Comparison of ENCODE assay signal across 17 cellular contexts in the genomic region with DNA sequence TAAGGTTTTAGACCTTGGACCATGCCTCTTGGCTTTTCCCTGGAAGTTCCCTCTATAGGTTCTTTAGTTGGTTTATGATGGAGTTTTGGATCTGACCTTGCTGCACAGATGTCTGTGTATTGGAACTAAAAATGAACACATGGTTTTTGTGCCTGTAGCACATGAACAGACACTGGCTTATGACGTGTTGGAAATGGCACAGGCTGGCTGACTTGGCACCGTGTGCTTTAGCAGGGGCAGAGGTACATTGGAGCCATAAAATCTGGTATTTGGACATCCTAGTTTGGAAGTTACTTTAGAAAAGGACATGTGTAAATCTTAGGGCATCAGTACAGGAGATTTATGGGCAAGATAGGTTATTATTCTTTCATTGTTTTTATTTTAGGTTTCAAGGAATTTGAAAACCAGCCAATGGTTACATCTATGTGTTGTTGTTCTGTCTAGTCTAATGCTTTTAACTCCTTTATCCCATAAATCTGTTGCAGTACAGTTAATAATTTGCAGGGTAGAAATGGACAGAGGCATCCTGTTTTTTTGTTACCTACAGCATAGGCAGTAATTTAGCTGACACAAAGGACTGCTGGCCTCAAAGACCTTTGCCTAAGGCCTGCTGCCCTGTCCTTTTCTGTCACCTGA. TPM values are rescaled to one million over a fixed set of nuclear protein-coding genes. Genes with fewer than 3 reads are reported as not detected.
DNase-seq lines count a peak whose midpoint lies in the region; ATAC-seq and TF ChIP-seq lines count a peak whose summit lies in the region.
"Had no signal": no experiment of that assay in that cellular context is flagged by ENCODE, and none has a peak within 500 bp of the region (broad histone marks: within the 10 kb centered on the region; RNA-seq: fewer than 3 reads in every experiment).

No MANE protein-coding gene starts in this region.

- DNase-seq in DMS 273 (lab: John Stamatoyannopoulos, UW; ENCODE audit: unreplicated experiment) = peak; percentile 77
- no peak for DNase-seq in Panc1 (ENCODE audit: low read depth, low spot score)
- DNase-seq in renal cortical epithelial cell (ENCODE audit: low read depth) = peak; percentile 40
- DNase-seq in tibial nerve (ENCODE audit: low spot score in 2 of 2) = no peak
- DNase-seq in NCI-H1092 (lab: John Stamatoyannopoulos, UW) = no peak
- DNase-seq: activated CD4-positive, CD25-positive, alpha-beta regulatory T cell; activated naive CD4-positive, alpha-beta T cell treated with anti-CD3 and anti-CD28 coated beads for 36 hours; Calu3; GOT3; left lung; naive thymus-derived CD8-positive, alpha-beta T cell; NCI-H1105; NCI-H510A treated with DMSO at 0.1 percent for 48 hours; T-helper 1 cell had no signal

- BruUV-seq in Panc1 (replicated peaks; lab: Mats Ljungman, UMichigan) = TSS peak; percentile 15

- CTCF ChIA-PET in Panc1 (lab: Charles Lee) = no interaction called here

- TF ChIP-seq CTCF in Panc1 (IDR thresholded peaks at IDR 0.05) (no peak), gastroesophageal sphincter (IDR thresholded peaks at IDR 0.05) (no peak), tibial nerve (IDR thresholded peaks at IDR 0.05) (no peak)

- no peak for ATAC-seq in Panc1
- ATAC-seq in gastroesophageal sphincter = no peak
- ATAC-seq in HG02763 (IDR thresholded peaks at IDR 0.05; ENCODE audit: unreplicated experiment) = no peak
- ATAC-seq in HG03175 (IDR thresholded peaks at IDR 0.05; ENCODE audit: unreplicated experiment) = no peak
- ATAC-seq: left lung; naive thymus-derived CD8-positive, alpha-beta T cell had no signal

- H3K27me3 ChIP-seq in Panc1 (ENCODE audit: control insufficient read depth, insufficient read depth, low read length) = no peaks in the 10 kb centered on the region
- H3K27me3 ChIP-seq in gastroesophageal sphincter = no peaks in the 10 kb centered on the region
- H3K27me3 ChIP-seq in tibial nerve = no peaks in the 10 kb centered on the region
- H3K27me3 ChIP-seq: left lung had no signal

- 0 to 25% methylated on average over 1 to 2 of the region's 2 CpGs for WGBS in gastroesophageal sphincter (ENCODE audit: low coverage in 1 of 2), 2 donors
- 20 to 26% methylated on average over 2 of the region's 2 CpGs for WGBS in tibial nerve, 2 donors

- no peak for TF ChIP-seq POLR2A in gastroesophageal sphincter (IDR thresholded peaks at IDR 0.05)
- TF ChIP-seq POLR2A in tibial nerve (IDR thresholded peaks at IDR 0.05) = no peak

- H3K4me1 ChIP-seq in Panc1 (ENCODE audit: control insufficient read depth, insufficient read depth, low read length) = peaks cover 26% of the 10 kb centered on the region
- peaks cover 0 to 80% (median 23%) of the 10 kb centered on the region in 3 donors for H3K4me1 ChIP-seq in gastroesophageal sphincter
- peaks cover 0 to 71% (median 13%) of the 10 kb centered on the region in 4 donors for H3K4me1 ChIP-seq in tibial nerve

- POLR2A ChIA-PET in Panc1 (lab: Charles Lee) = no interaction called here

- H3K9me3 ChIP-seq in Panc1 (ENCODE audit: control insufficient read depth, insufficient read depth, low read depth, low read length) = no peaks in the 10 kb centered on the region
- no peaks in the 10 kb centered on the region for H3K9me3 ChIP-seq in gastroesophageal sphincter
- H3K9me3 ChIP-seq in tibial nerve = no peaks in the 10 kb centered on the region
- H3K9me3 ChIP-seq: left lung had no signal

- H3K27ac ChIP-seq in Panc1 (ENCODE audit: low read length) (no peak overlapping the region), gastroesophageal sphincter (peak overlapping the region in 3 of 4 donors; percentile 20 to 66 (median 61)), tibial nerve (peak overlapping the region in 2 of 4 donors; percentile 8 to 56)
- H3K27ac ChIP-seq: left lung had no signal

- intact Hi-C loops in Panc1 (cut with micrococcal nuclease; ENCODE audit: unreplicated experiment) = no loop called here

- no peaks in the 10 kb centered on the region; the same call in 1 of the 2 replicates for H3K36me3 ChIP-seq in Panc1 (ENCODE audit: control insufficient read depth, insufficient read depth, low read length)
- peaks cover 0 to 10% of the 10 kb centered on the region in 2 donors for H3K36me3 ChIP-seq in gastroesophageal sphincter
- H3K36me3 ChIP-seq in tibial nerve = peaks cover 0 to 3% (median 0%) of the 10 kb centered on the region in 3 donors

- in situ Hi-C loops in Panc1 (cut with HindIII; ENCODE audit: low pct_unique_long_range_greater_than_20kb, low sequenced_read_pairs) = no loop called here

- no peak overlapping the region for H3K4me3 ChIP-seq in Panc1 (ENCODE audit: low read depth in 2 of 2, low read length in 2 of 2)
- H3K4me3 ChIP-seq in gastroesophageal sphincter = no peak overlapping the region
- no peak overlapping the region for H3K4me3 ChIP-seq in tibial nerve
- H3K4me3 ChIP-seq: left lung had no signal

- TF ChIP-seq EP300 in gastroesophageal sphincter (IDR thresholded peaks at IDR 0.05) = no peak
- TF ChIP-seq EP300 in tibial nerve (IDR thresholded peaks at IDR 0.05) = no peak

RNA-seq across cellular contexts. Expression of a gene that starts 6.0 kb away (rescaled TPM):
- total RNA-seq in Panc1 (2021; ENCODE audit: unreplicated experiment) = 31.0 TPM
- polyA plus RNA-seq in Panc1 (2012; ENCODE audit: insufficient read length) = 12.6 TPM
- total RNA-seq in gastroesophageal sphincter = 10 to 100 TPM; 13.2 to 19.1 (median 15.7) TPM
- total RNA-seq in renal cortical epithelial cell = 9.2 and 16.2 TPM in 2 replicates
- 10 to 100 TPM; 14.7 to 26.4 (median 17.8) TPM for total RNA-seq in tibial nerve

RNA-seq across cellular contexts. Expression of a gene that starts 13.8 kb away (rescaled TPM):
- total RNA-seq in Panc1 (2021; ENCODE audit: unreplicated experiment) (0.03 TPM), gastroesophageal sphincter (under 1 TPM in 2 of 4 donors, not detected in 2; 0.08 to 0.13 TPM), renal cortical epithelial cell (under 0.01 TPM in 1 of 2 replicates, not detected in the other), tibial nerve (under 1 TPM in 3 of 4 donors, not detected in 1; 0.21 to 0.78 (median 0.44) TPM)
- 0.06 TPM for polyA plus RNA-seq in Panc1 (2012; ENCODE audit: insufficient read length)
- polyA plus RNA-seq: naive thymus-derived CD8-positive, alpha-beta T cell had no signal

Comparison
In these comparisons a context has a peak if more than half of its experiments do, and no peak if none do; other contexts are left out.
1. DNase-seq: peak in DMS 273 (single experiment) and renal cortical epithelial cell (single experiment); none in Panc1 (single experiment), tibial nerve (0 of 2) and NCI-H1092 (single experiment).